Comparison of ENCODE assay signal across 10 cellular contexts in the genomic region with DNA sequence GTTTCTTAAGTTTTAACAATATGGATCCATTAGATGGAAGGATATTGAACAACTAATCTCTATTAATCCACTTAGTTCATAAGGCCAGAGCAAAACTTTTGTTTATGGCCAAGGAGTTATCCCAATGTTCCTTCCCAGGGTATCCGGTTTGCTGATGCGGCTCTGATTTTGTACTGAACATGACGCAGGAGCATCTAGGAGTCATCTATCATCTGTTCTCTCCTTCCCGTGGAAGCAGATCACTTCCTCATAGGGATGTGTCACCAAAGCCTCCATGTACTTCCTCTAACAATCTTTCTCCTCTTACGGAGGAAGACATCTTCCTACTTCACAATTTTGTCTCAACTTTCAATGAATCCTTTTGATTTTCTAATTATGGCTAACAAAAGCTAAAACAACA.
DNase-seq lines count a peak whose midpoint lies in the region; ATAC-seq, FAIRE-seq and TF ChIP-seq lines count a peak whose summit lies in the region.
"Had no signal": no experiment of that assay in that cellular context is flagged by ENCODE, and none has a peak within 500 bp of the region (broad histone marks: within the 10 kb centered on the region; RNA-seq: fewer than 3 reads in every experiment).

No MANE protein-coding gene starts in this region.

- intact Hi-C loops in PC-9 (cut with micrococcal nuclease; ENCODE audit: unreplicated experiment) (no loop called here), pancreas (cut with DNase I) (no loop called here)

- CTCF ChIA-PET in PC-9 (lab: Charles Lee): no interaction called here

- TF ChIP-seq CTCF in PC-9 (conservative IDR thresholded peaks at IDR 0.05) (no peak), fibroblast of mammary gland (conservative IDR thresholded peaks at IDR 0.05; ENCODE audit: control insufficient read depth, insufficient read depth, low read depth, low read length) (no peak), pancreas (IDR thresholded peaks at IDR 0.05) (no peak), omental fat pad (IDR thresholded peaks at IDR 0.05) (no peak)

- BruUV-seq in PC-9 (replicated peaks; lab: Mats Ljungman, UMichigan): no TSS peak

- H3K4me1 ChIP-seq in PC-9 (replicated peaks; ENCODE audit: insufficient read depth): peaks cover 18% of the 10 kb centered on the region
- H3K4me1 ChIP-seq in pancreas: no peaks in the 10 kb centered on the region

- H2AFZ ChIP-seq in PC-9: no peak overlapping the region

- peaks cover 25% of the 10 kb centered on the region for H3F3A ChIP-seq in PC-9 (ENCODE audit: insufficient read depth, low read depth)

- WGBS in pancreas, 2 donors: 87 to 88% methylated on average over 5 of the region's 5 CpGs

- H3K4me2 ChIP-seq in PC-9: peak overlapping the region; percentile 56

- FAIRE-seq in pancreas (lab: Jason Lieb, UNC): no peak

- H3K27me3 ChIP-seq in PC-9 (ENCODE audit: insufficient read depth, low read depth) (no peaks in the 10 kb centered on the region), pancreas (no peaks in the 10 kb centered on the region)
- H3K27me3 ChIP-seq: SJCRH30 had no signal

- DNase-seq in CD1c-positive myeloid dendritic cell (ENCODE audit: extremely low spot score) (peak; percentile 72), PC-9 (no peak), fibroblast of mammary gland (ENCODE audit: low read depth) (peak; percentile 79), pancreas (no peak), omental fat pad (ENCODE audit: low spot score) (no peak), NCI-H2107 (lab: John Stamatoyannopoulos, UW) (no peak), NCI-H69 (lab: John Stamatoyannopoulos, UW) (no peak)
- no peak for DNase-seq in stimulated activated CD4-positive, alpha-beta T cell treated with anti-CD3 and anti-CD28 coated beads, Interleukin-4, amount 100 ng/mL, for 4 hours
- DNase-seq: SJCRH30 had no signal

- no peaks in the 10 kb centered on the region for H3K9me2 ChIP-seq in PC-9 (ENCODE audit: insufficient read depth)

- H3K36me3 ChIP-seq in PC-9 (ENCODE audit: low read depth): peaks cover 9% of the 10 kb centered on the region
- H3K36me3 ChIP-seq in pancreas: no peaks in the 10 kb centered on the region

- H4K20me1 ChIP-seq in PC-9 (ENCODE audit: insufficient read depth): no peaks in the 10 kb centered on the region

- H3K27ac ChIP-seq in PC-9 (peak overlapping the region; percentile 69), pancreas (peak overlapping the region in 2 of 4 donors; percentile 34 to 60)
- H3K27ac ChIP-seq: SJCRH30, VCaP had no signal

- H3K9me3 ChIP-seq in PC-9 (ENCODE audit: insufficient read depth, low read depth) (no peaks in the 10 kb centered on the region), pancreas (no peaks in the 10 kb centered on the region)
- H3K9me3 ChIP-seq: SJCRH30 had no signal

- POLR2A ChIA-PET in PC-9 (lab: Charles Lee; ENCODE audit: unreplicated experiment): no interaction called here

- no peak overlapping the region for H3K4me3 ChIP-seq in PC-9
- H3K4me3 ChIP-seq in fibroblast of mammary gland (ENCODE audit: control insufficient read depth, low read depth, low read length): no peak overlapping the region
- no peak overlapping the region for H3K4me3 ChIP-seq in pancreas
- H3K4me3 ChIP-seq: SJCRH30 had no signal

- peak in 3 of 4 donors; percentile 29 to 59 (median 34) for ATAC-seq in pancreas
- ATAC-seq in omental fat pad (ENCODE audit: low FRiP score): no peak

- no peaks in the 10 kb centered on the region for H3K79me2 ChIP-seq in PC-9 (ENCODE audit: low read depth)

Comparison
In these comparisons a context has a peak if more than half of its experiments do, and no peak if none do; other contexts are left out.
1. DNase-seq: peak in CD1c-positive myeloid dendritic cell (single experiment) and fibroblast of mammary gland (single experiment); none in PC-9 (0 of 2), pancreas (0 of 6), stimulated activated CD4-positive, alpha-beta T cell treated with anti-CD3 and anti-CD28 coated beads, Interleukin-4, amount 100 ng/mL, for 4 hours (0 of 2), omental fat pad (single experiment), NCI-H2107 (single experiment) and NCI-H69 (single experiment).